Comparison of ENCODE assay signal across 1 cellular context in the genomic region with DNA sequence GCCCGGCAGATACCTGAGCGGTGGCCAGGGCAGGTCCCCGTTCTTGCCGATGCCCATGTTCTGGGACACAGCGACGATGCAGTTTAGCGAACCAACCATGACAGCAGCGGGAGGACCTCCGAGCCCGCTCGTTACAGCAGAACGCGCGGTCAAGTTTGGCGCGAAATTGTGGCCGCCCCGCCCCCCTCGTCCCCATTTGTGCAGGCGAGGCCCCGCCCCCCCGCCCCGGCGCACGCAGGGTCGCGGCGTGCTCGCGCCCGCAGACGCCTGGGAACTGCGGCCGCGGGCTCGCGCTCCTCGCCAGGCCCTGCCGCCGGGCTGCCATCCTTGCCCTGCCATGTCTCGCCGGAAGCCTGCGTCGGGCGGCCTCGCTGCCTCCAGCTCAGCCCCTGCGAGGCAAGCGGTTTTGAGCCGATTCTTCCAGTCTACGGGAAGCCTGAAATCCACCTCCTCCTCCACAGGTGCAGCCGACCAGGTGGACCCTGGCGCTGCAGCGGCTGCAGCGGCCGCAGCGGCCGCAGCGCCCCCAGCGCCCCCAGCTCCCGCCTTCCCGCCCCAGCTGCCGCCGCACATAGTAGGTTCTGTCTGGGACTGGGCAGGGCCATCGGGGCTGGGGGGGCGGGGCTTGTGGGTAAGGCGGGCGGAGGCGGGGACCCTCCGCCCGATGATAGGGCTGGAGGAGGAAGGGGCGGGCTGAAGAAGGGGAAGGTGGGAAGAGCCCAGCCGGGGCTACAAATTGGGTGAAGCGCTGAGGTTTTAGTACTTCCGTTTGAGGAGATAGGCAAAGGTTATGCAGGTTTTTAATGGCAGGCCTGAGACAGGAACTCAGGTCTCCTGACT.
TF ChIP-seq lines count a peak whose summit lies in the region.

A gene (minus strand): TSS at position 593 of the 840 bp plus-strand sequence. CDS start 494 bp downstream, at position 99.
A gene (plus strand): TSS at position 262 of the 840 bp plus-strand sequence. CDS start 76 bp downstream, at position 338.

TF ChIP-seq in WTC11, 78 proteins besides CTCF, POLR2A, EP300 and RAD21 (continued from another document):
- TF ChIP-seq, protein P1, sequence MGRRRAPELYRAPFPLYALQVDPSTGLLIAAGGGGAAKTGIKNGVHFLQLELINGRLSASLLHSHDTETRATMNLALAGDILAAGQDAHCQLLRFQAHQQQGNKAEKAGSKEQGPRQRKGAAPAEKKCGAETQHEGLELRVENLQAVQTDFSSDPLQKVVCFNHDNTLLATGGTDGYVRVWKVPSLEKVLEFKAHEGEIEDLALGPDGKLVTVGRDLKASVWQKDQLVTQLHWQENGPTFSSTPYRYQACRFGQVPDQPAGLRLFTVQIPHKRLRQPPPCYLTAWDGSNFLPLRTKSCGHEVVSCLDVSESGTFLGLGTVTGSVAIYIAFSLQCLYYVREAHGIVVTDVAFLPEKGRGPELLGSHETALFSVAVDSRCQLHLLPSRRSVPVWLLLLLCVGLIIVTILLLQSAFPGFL (CRISPR knock-in tag; IDR thresholded peaks at IDR 0.05; ENCODE audit: borderline replicate concordance) = no peak
- TF ChIP-seq FOXJ3 (CRISPR knock-in tag; IDR thresholded peaks at IDR 0.05; ENCODE audit: borderline replicate concordance) = no peak
- no peak for TF ChIP-seq ZNF416 (CRISPR knock-in tag; IDR thresholded peaks at IDR 0.05)
- TF ChIP-seq SMAD3 (CRISPR knock-in tag; IDR thresholded peaks at IDR 0.05; ENCODE audit: borderline replicate concordance) = peak; percentile 43; the same call in 1 of the 2 replicates
- TF ChIP-seq, protein P2, sequence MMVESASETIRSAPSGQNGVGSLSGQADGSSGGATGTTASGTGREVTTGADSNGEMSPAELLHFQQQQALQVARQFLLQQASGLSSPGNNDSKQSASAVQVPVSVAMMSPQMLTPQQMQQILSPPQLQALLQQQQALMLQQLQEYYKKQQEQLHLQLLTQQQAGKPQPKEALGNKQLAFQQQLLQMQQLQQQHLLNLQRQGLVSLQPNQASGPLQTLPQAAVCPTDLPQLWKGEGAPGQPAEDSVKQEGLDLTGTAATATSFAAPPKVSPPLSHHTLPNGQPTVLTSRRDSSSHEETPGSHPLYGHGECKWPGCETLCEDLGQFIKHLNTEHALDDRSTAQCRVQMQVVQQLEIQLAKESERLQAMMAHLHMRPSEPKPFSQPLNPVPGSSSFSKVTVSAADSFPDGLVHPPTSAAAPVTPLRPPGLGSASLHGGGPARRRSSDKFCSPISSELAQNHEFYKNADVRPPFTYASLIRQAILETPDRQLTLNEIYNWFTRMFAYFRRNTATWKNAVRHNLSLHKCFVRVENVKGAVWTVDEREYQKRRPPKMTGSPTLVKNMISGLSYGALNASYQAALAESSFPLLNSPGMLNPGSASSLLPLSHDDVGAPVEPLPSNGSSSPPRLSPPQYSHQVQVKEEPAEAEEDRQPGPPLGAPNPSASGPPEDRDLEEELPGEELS (CRISPR knock-in tag; IDR thresholded peaks at IDR 0.05) = peak; percentile 46; the same call in 1 of the 2 replicates
- TF ChIP-seq TP53 (CRISPR knock-in tag; IDR thresholded peaks at IDR 0.05) = peak; percentile 79; the same call in 1 of the 2 replicates
- TF ChIP-seq, protein P3, sequence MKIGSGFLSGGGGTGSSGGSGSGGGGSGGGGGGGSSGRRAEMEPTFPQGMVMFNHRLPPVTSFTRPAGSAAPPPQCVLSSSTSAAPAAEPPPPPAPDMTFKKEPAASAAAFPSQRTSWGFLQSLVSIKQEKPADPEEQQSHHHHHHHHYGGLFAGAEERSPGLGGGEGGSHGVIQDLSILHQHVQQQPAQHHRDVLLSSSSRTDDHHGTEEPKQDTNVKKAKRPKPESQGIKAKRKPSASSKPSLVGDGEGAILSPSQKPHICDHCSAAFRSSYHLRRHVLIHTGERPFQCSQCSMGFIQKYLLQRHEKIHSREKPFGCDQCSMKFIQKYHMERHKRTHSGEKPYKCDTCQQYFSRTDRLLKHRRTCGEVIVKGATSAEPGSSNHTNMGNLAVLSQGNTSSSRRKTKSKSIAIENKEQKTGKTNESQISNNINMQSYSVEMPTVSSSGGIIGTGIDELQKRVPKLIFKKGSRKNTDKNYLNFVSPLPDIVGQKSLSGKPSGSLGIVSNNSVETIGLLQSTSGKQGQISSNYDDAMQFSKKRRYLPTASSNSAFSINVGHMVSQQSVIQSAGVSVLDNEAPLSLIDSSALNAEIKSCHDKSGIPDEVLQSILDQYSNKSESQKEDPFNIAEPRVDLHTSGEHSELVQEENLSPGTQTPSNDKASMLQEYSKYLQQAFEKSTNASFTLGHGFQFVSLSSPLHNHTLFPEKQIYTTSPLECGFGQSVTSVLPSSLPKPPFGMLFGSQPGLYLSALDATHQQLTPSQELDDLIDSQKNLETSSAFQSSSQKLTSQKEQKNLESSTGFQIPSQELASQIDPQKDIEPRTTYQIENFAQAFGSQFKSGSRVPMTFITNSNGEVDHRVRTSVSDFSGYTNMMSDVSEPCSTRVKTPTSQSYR (CRISPR knock-in tag; IDR thresholded peaks at IDR 0.05) = peak; percentile 54
- no peak for TF ChIP-seq ATF1 (CRISPR knock-in tag; IDR thresholded peaks at IDR 0.05)
- TF ChIP-seq ZNF263 (CRISPR knock-in tag; IDR thresholded peaks at IDR 0.05; ENCODE audit: low read depth) = no peak
